In genomic region chr7:130486114-130486962, GRCh38 we compare ENCODE assay signal across 8 cellular contexts. TPM values are rescaled to one million over a fixed set of nuclear protein-coding genes. Genes with fewer than 3 reads are reported as not detected.
A peak's percentile ranks its signal among the peaks of the same experiment; 100 is the strongest.
DNase-seq lines count a peak whose midpoint lies in the region; ATAC-seq and TF ChIP-seq lines count a peak whose summit lies in the region.

No MANE protein-coding gene starts in this region.

- intact Hi-C loops in Calu3 (cut with micrococcal nuclease; ENCODE audit: unreplicated experiment): loop anchor here (5.0 to 10.0 kb wide), 2 partner anchors 244 to 412 kb away; partner anchors contain the start of gene KLHDC10
- intact Hi-C loops in PC-3 (cut with micrococcal nuclease): loop anchor here (2.0 to 5.0 kb wide), 2 partner anchors 64 to 130 kb away; no protein-coding TSS in a partner anchor

- H3K9me3 ChIP-seq in PC-3 (ENCODE audit: low read length): no peaks in the 10 kb centered on the region
- no peaks in the 10 kb centered on the region for H3K9me3 ChIP-seq in parathyroid adenoma (ENCODE audit: control insufficient read depth, low read length)

- H3K79me2 ChIP-seq in PC-3 (ENCODE audit: low read length): peaks cover 46% of the 10 kb centered on the region
- no peaks in the 10 kb centered on the region for H3K79me2 ChIP-seq in parathyroid adenoma

- peak overlapping the region; percentile 99 for H2AFZ ChIP-seq in PC-3 (ENCODE audit: low read length)
- peak overlapping the region; percentile 94 for H2AFZ ChIP-seq in parathyroid adenoma

- TF ChIP-seq CTCF in Calu3 (IDR thresholded peaks at IDR 0.05; ENCODE audit: unreplicated experiment): peak; percentile 87
- TF ChIP-seq CTCF in PC-3 (conservative IDR thresholded peaks at IDR 0.05; ENCODE audit: low read depth, low read length): peak; percentile 75
- peak; percentile 76 for TF ChIP-seq CTCF in glutamatergic neuron (IDR thresholded peaks at IDR 0.05; ENCODE audit: partially characterized antibody, unreplicated experiment)
- peak; percentile 71 for TF ChIP-seq CTCF in parathyroid adenoma (IDR thresholded peaks at IDR 0.05)

- peak overlapping the region; percentile 80 for H3K9ac ChIP-seq in PC-3 (ENCODE audit: low read length)
- H3K9ac ChIP-seq in parathyroid adenoma: no peak overlapping the region

- H3K27ac ChIP-seq in PC-3 (ENCODE audit: low read length) (peak overlapping the region; percentile 31; the same call in 1 of the 2 replicates), parathyroid adenoma (peak overlapping the region; percentile 40), urinary bladder (ENCODE audit: low read depth) (no peak overlapping the region)

- no peaks in the 10 kb centered on the region for H3K36me3 ChIP-seq in PC-3 (ENCODE audit: low read depth, low read length)
- no peaks in the 10 kb centered on the region for H3K36me3 ChIP-seq in parathyroid adenoma (ENCODE audit: control insufficient read depth, insufficient read depth, low read length)
- no peaks in the 10 kb centered on the region for H3K36me3 ChIP-seq in urinary bladder (ENCODE audit: insufficient read depth)

- H3K4me3 Mint-ChIP-seq in Calu3 (ENCODE audit: low read depth, unreplicated experiment) (peak overlapping the region; percentile 89), glutamatergic neuron (ENCODE audit: unreplicated experiment) (peak overlapping the region; percentile 89)

- CTCF ChIA-PET in Calu3 (lab: Charles Lee) (no interaction called here), PC-3 (lab: Charles Lee) (no interaction called here)

- POLR2A ChIA-PET in PC-3 (lab: Charles Lee; ENCODE audit: unreplicated experiment): no interaction called here

- ATAC-seq in HG02885 (IDR thresholded peaks at IDR 0.05; ENCODE audit: poor library complexity, unreplicated experiment) (peak; percentile 43), PC-3 (peak; percentile 74), HG03378 (IDR thresholded peaks at IDR 0.05; ENCODE audit: unreplicated experiment) (no peak)

- 23% methylated on average over 69 of the region's 69 CpGs for WGBS in urinary bladder

- BruUV-seq in Calu3 (replicated peaks; lab: Mats Ljungman, UMichigan) (no TSS peak), PC-3 (replicated peaks; lab: Mats Ljungman, UMichigan) (no TSS peak)

- H3K4me1 ChIP-seq in PC-3 (ENCODE audit: insufficient read depth, low read length): peaks cover 14% of the 10 kb centered on the region
- H3K4me1 ChIP-seq in parathyroid adenoma: peaks cover 9% of the 10 kb centered on the region
- no peaks in the 10 kb centered on the region for H3K4me1 ChIP-seq in urinary bladder (ENCODE audit: insufficient read depth)

- H4K20me1 ChIP-seq in PC-3 (ENCODE audit: low read length): no peaks in the 10 kb centered on the region

- DNase-seq in Calu3: peak; percentile 87
- peak; percentile 85 for DNase-seq in PC-3
- peak; percentile 16 for DNase-seq in activated gamma-delta T cell treated with anti-CD3 and anti-CD28 coated beads, Interleukin-2, amount 50 U/mL, for 16 hours (ENCODE audit: low read depth)
- peak; percentile 87 for DNase-seq in glutamatergic neuron

- H3K27me3 ChIP-seq in PC-3 (ENCODE audit: low read length): no peaks in the 10 kb centered on the region
- H3K27me3 ChIP-seq in parathyroid adenoma (ENCODE audit: control insufficient read depth, insufficient read depth, low read length): no peaks in the 10 kb centered on the region

- peaks cover 27% of the 10 kb centered on the region for H3K36me3 Mint-ChIP-seq in Calu3 (ENCODE audit: insufficient read depth, unreplicated experiment)
- no peaks in the 10 kb centered on the region for H3K36me3 Mint-ChIP-seq in glutamatergic neuron (ENCODE audit: unreplicated experiment)

- H3K27ac Mint-ChIP-seq in Calu3 (ENCODE audit: unreplicated experiment): peak overlapping the region; percentile 43
- no peak overlapping the region for H3K27ac Mint-ChIP-seq in glutamatergic neuron (ENCODE audit: unreplicated experiment)

- H3K9me3 Mint-ChIP-seq in Calu3 (ENCODE audit: low read depth, unreplicated experiment) (peaks cover 3% of the 10 kb centered on the region), glutamatergic neuron (ENCODE audit: unreplicated experiment) (peaks cover 8% of the 10 kb centered on the region)

- peaks cover 46% of the 10 kb centered on the region for H3K4me1 Mint-ChIP-seq in Calu3 (ENCODE audit: low read depth, unreplicated experiment)
- H3K4me1 Mint-ChIP-seq in glutamatergic neuron (ENCODE audit: low read depth, unreplicated experiment): peaks cover 10% of the 10 kb centered on the region

- H3K4me2 ChIP-seq in PC-3 (ENCODE audit: low read length) (peak overlapping the region; percentile 97), parathyroid adenoma (ENCODE audit: low read length) (peak overlapping the region; percentile 94)

- peaks cover 8% of the 10 kb centered on the region for H3K27me3 Mint-ChIP-seq in Calu3 (ENCODE audit: unreplicated experiment)
- peaks cover 3% of the 10 kb centered on the region for H3K27me3 Mint-ChIP-seq in glutamatergic neuron (ENCODE audit: unreplicated experiment)

- no peaks in the 10 kb centered on the region for H3F3A ChIP-seq in PC-3 (ENCODE audit: low read length, unreplicated experiment)

- peak overlapping the region; percentile 76 for H3K4me3 ChIP-seq in PC-3 (ENCODE audit: low read length)
- peak overlapping the region; percentile 66 for H3K4me3 ChIP-seq in parathyroid adenoma (ENCODE audit: low read depth, low read length)
- peak overlapping the region; percentile 20 for H3K4me3 ChIP-seq in urinary bladder (ENCODE audit: low read depth, low read length)

- no peaks in the 10 kb centered on the region for H3K9me2 ChIP-seq in PC-3 (replicated peaks; ENCODE audit: low read length)

RNA-seq across cellular contexts. Expression of gene MEST, which starts 5.5 kb away (rescaled TPM):
- total RNA-seq in Calu3 (2022) (62.6 and 76.1 TPM in 2 replicates), PC-3 (2014; rRNA removed) (21.1 and 25.2 TPM in 2 replicates), glutamatergic neuron (ENCODE audit: unreplicated experiment) (186 TPM), urinary bladder (259 TPM)
- polyA plus RNA-seq in urinary bladder: 6.7 TPM

RNA-seq across cellular contexts. Expression of gene CEP41, which starts 45.5 kb away (rescaled TPM):
- 21.6 and 22.4 TPM in 2 replicates for total RNA-seq in Calu3 (2022)
- 10.4 and 10.7 TPM in 2 replicates for total RNA-seq in PC-3 (2014; rRNA removed)
- 34.7 TPM for total RNA-seq in glutamatergic neuron (ENCODE audit: unreplicated experiment)
- 12.3 TPM for total RNA-seq in urinary bladder
- 7.6 TPM for polyA plus RNA-seq in urinary bladder

Comparison
In these comparisons a context has a peak if more than half of its experiments do, and no peak if none do; other contexts are left out.
1. DNase-seq: peak in every context shown above with its lines; median percentile 87 in Calu3; 87 in glutamatergic neuron; 85 in PC-3; 16 in activated gamma-delta T cell treated with anti-CD3 and anti-CD28 coated beads, Interleukin-2, amount 50 U/mL, for 16 hours.
2. H3K4me3 ChIP-seq: peak in every context shown above with its lines; median percentile 76 in PC-3; 66 in parathyroid adenoma; 20 in urinary bladder.